Comparison of ENCODE assay signal across 2 cellular contexts in the genomic region with DNA sequence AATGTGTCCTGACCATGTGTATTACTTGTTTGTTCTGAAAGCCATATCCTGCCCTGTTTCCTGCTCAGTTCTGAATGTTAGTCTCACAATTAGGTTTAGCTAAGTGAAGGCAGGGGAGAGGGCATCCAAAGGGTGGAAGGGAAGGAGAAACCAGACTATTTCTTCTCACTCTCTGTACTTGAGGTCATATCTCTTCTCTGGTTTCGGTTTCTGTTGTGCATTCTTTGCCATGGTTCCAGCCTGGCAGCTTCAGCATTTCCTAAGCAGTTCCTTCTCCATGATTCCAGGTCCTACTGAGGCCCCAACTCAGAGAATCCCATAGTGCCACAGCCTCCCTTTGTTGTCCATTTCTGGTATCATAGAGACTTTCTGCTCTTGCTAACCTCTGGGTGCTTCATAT.
TF ChIP-seq lines count a peak whose summit lies in the region.

No MANE protein-coding gene starts in this region.

TF ChIP-seq in liver, 16 proteins besides CTCF, POLR2A, EP300 and RAD21:
- TF ChIP-seq TAF1 (conservative IDR thresholded peaks at IDR 0.05) (no peak), FOXA2 (IDR thresholded peaks at IDR 0.05) (no peak), YY1 (IDR thresholded peaks at IDR 0.05) (peak; percentile 19), HNF4G (IDR thresholded peaks at IDR 0.05) (no peak), NR2F2 (IDR thresholded peaks at IDR 0.05) (no peak), RXRA (IDR thresholded peaks at IDR 0.05) (peak in 1 of 2 donors; percentile 16), FOXA1 (IDR thresholded peaks at IDR 0.05) (no peak)
- TF ChIP-seq, protein P1, sequence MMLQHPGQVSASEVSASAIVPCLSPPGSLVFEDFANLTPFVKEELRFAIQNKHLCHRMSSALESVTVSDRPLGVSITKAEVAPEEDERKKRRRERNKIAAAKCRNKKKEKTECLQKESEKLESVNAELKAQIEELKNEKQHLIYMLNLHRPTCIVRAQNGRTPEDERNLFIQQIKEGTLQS (IDR thresholded peaks at IDR 0.05): no peak
- TF ChIP-seq, protein P2, sequence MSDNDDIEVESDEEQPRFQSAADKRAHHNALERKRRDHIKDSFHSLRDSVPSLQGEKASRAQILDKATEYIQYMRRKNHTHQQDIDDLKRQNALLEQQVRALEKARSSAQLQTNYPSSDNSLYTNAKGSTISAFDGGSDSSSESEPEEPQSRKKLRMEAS (IDR thresholded peaks at IDR 0.05): no peak
TF ChIP-seq in liver: peak in this region for 2.

TF ChIP-seq in HepG2, 621 proteins besides CTCF, POLR2A, EP300 and RAD21:
- TF ChIP-seq ZEB1 (IDR thresholded peaks at IDR 0.05; ENCODE audit: insufficient replicate concordance, low read depth) (no peak), SNRNP70 (IDR thresholded peaks at IDR 0.05; ENCODE audit: low read depth, low read length) (no peak), ZNF782 (CRISPR knock-in tag; IDR thresholded peaks at IDR 0.05; ENCODE audit: borderline replicate concordance) (no peak), ZNF382 (CRISPR knock-in tag; IDR thresholded peaks at IDR 0.05; ENCODE audit: borderline replicate concordance) (no peak), ZNF749 (CRISPR knock-in tag; IDR thresholded peaks at IDR 0.05; ENCODE audit: borderline replicate concordance) (no peak), TOPORS (CRISPR knock-in tag; IDR thresholded peaks at IDR 0.05) (no peak), ZNF841 (CRISPR knock-in tag; IDR thresholded peaks at IDR 0.05; ENCODE audit: borderline replicate concordance) (no peak), ZFP62 (CRISPR knock-in tag; IDR thresholded peaks at IDR 0.05) (no peak), PRMT3 (CRISPR knock-in tag; IDR thresholded peaks at IDR 0.05; ENCODE audit: borderline replicate concordance, low read depth) (no peak), GLI4 (CRISPR knock-in tag; IDR thresholded peaks at IDR 0.05; ENCODE audit: borderline replicate concordance) (no peak), CENPX (CRISPR knock-in tag; IDR thresholded peaks at IDR 0.05) (no peak), ZBTB20 (CRISPR knock-in tag; IDR thresholded peaks at IDR 0.05; ENCODE audit: borderline replicate concordance, low read depth) (no peak), MBNL3 (CRISPR knock-in tag; conservative IDR thresholded peaks at IDR 0.05) (no peak)
- TF ChIP-seq, protein P3, sequence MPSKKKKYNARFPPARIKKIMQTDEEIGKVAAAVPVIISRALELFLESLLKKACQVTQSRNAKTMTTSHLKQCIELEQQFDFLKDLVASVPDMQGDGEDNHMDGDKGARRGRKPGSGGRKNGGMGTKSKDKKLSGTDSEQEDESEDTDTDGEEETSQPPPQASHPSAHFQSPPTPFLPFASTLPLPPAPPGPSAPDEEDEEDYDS (CRISPR knock-in tag; IDR thresholded peaks at IDR 0.05): no peak
- TF ChIP-seq, protein P4, sequence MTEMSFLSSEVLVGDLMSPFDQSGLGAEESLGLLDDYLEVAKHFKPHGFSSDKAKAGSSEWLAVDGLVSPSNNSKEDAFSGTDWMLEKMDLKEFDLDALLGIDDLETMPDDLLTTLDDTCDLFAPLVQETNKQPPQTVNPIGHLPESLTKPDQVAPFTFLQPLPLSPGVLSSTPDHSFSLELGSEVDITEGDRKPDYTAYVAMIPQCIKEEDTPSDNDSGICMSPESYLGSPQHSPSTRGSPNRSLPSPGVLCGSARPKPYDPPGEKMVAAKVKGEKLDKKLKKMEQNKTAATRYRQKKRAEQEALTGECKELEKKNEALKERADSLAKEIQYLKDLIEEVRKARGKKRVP (CRISPR knock-in tag; IDR thresholded peaks at IDR 0.05): no peak
